16 cellular contexts compared by ENCODE assay signal in genomic region chr9:104984121-104984520, GRCh38.
"Had no signal": no experiment of that assay in that cellular context is flagged by ENCODE, and none has a peak within 500 bp of the region (broad histone marks: within the 10 kb centered on the region; RNA-seq: fewer than 3 reads in every experiment).

No MANE protein-coding gene starts in this region.

- H3K27ac ChIP-seq: ascending aorta, hepatocyte, thyroid gland had no signal

- H2AFZ ChIP-seq: hepatocyte had no signal

- H3K9me3 ChIP-seq: ascending aorta, breast epithelium, thyroid gland, uterus had no signal

- H3K4me2 ChIP-seq: hepatocyte had no signal

- H3K79me2 ChIP-seq: hepatocyte had no signal

- H3K4me3 ChIP-seq: ascending aorta, breast epithelium, hepatocyte, lung, thyroid gland, uterus had no signal

- H3K27me3 ChIP-seq: ascending aorta, breast epithelium, hepatocyte, thyroid gland, uterus had no signal

- DNase-seq: activated B cell treated with CpG ODN at 0.5 μM for 24 hours; activated CD4-positive, alpha-beta T cell treated with anti-CD3 and anti-CD28 coated beads for 48 hours; activated naive CD4-positive, alpha-beta T cell; activated T-cell treated with anti-CD3 and anti-CD28 coated beads for 4 hours; islet precursor cell; nephron progenitor cell; occipital lobe; stimulated activated CD4-positive, alpha-beta T cell treated with anti-CD3 and anti-CD28 coated beads, Interleukin-2, amount 100 ng/mL, for 48 hours; T-helper 9 cell; thyroid gland; uterus had no signal

- H3K36me3 ChIP-seq: ascending aorta, breast epithelium, thyroid gland, uterus had no signal

- ATAC-seq: stimulated activated memory B cell treated with anti-CD40 and anti-IgM and Interleukin-4, amounts not matched to agents 10 μg/mL and 1 μg/mL and 100 μg/mL, for 72 hours had no signal

- H3K4me1 ChIP-seq: ascending aorta, breast epithelium, uterus had no signal
